8 cellular contexts compared by ENCODE assay signal in the genomic region with DNA sequence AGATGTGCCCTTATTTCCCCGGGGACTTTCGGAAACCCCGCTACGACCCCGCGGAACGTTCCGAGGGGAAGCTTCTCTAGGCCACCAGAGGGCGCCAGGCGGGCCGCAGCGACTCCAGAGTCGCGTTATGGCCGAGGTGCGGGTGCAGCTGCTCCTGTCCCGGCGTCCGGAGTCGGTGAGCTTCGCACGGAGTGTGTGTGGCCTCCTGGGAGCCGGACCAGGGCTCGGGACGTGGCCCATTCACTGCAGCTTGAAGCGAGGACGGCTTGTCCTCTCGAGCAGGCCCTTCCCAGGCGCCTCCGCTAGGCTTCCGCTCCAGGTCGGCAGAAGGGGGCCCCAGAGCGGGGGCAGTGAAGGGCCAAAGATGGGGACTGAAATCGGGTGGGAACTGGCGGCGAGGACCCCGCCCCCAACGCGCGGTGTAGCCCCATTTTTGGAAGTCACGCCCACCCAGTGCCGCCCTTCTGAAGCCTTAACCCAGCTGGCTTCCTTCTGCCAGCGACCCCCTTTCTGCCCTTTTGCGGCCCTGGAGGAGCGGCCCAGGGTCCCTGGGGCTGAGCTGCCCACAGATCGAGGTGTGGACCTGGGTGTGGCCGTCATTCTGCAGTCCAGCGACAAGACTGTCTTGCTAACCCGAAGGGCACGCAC. TPM values are rescaled to one million over a fixed set of nuclear protein-coding genes. Genes with fewer than 3 reads are reported as not detected.
DNase-seq lines count a peak whose midpoint lies in the region; ATAC-seq and TF ChIP-seq lines count a peak whose summit lies in the region.

A gene with protein sequence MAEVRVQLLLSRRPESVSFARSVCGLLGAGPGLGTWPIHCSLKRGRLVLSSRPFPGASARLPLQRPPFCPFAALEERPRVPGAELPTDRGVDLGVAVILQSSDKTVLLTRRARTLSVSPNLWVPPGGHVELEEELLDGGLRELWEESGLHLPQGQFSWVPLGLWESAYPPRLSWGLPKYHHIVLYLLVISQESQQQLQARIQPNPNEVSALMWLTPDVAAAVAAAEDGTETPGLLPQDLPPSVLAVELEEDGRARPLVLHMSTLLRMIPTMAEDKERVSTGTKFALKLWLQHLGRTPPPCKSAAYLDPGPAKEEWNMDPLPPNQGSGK (plus strand): TSS at position 117 of the 648 bp plus-strand sequence. CDS start 11 bp downstream, at position 128.

- H4K20me1 ChIP-seq in SK-N-SH (ENCODE audit: insufficient read depth), result no peaks in the 10 kb centered on the region

- H3K9ac ChIP-seq in SK-N-SH, result peak within 1 kb of the TSS; percentile 73

- WGBS in SK-N-SH (ENCODE audit: low lambda C conversion rate), result 9% methylated on average over 37 of the region's 50 CpGs
- 0 to 1% methylated on average over 18 to 50 of the region's 50 CpGs for WGBS in upper lobe of left lung, 2 donors

- no peak within 1 kb of the TSS for H3K4me3 Mint-ChIP-seq in activated naive CD4-positive, alpha-beta T cell treated with anti-CD3 and anti-CD28 coated beads, Interleukin-2, amount 50 U/mL, for 24 hours

- H2AFZ ChIP-seq in SK-N-SH (ENCODE audit: low read depth), result peak within 1 kb of the TSS; percentile 77

- ATAC-seq in GM21737 (IDR thresholded peaks at IDR 0.05; ENCODE audit: unreplicated experiment), result peak; percentile 59
- ATAC-seq in upper lobe of left lung (ENCODE audit: low FRiP score in 2 of 2), result peak; percentile 90 to 94

- H3K4me1 ChIP-seq in SK-N-SH (ENCODE audit: control insufficient read depth in 1 of 2, insufficient read depth in 2 of 2, low read depth in 1 of 2, low read length in 1 of 2), result peaks cover 3 to 14% of the 10 kb centered on the region in 2 experiments; a peak in 2 of 4 replicates
- peaks cover 3% of the 10 kb centered on the region for H3K4me1 ChIP-seq in cardiac muscle cell (ENCODE audit: low read depth)
- peaks cover 12 to 34% (median 23%) of the 10 kb centered on the region in 4 donors for H3K4me1 ChIP-seq in upper lobe of left lung

- peak; percentile 56 for TF ChIP-seq RAD21 in SK-N-SH (IDR thresholded peaks at IDR 0.05; ENCODE audit: low read length)

- peak within 1 kb of the TSS; percentile 49 to 73; a peak in 3 of 4 replicates for H3K27ac ChIP-seq in SK-N-SH (ENCODE audit: low read depth in 2 of 2, low read length in 1 of 2)
- H3K27ac ChIP-seq in cardiac muscle cell, result peak within 1 kb of the TSS; percentile 47
- peak within 1 kb of the TSS; percentile 70 to 83 (median 74) for H3K27ac ChIP-seq in upper lobe of left lung

- H3K9me2 ChIP-seq in SK-N-SH, result no peaks in the 10 kb centered on the region

- H3K9me3 Mint-ChIP-seq in activated naive CD4-positive, alpha-beta T cell treated with anti-CD3 and anti-CD28 coated beads, Interleukin-2, amount 50 U/mL, for 24 hours, result no peaks in the 10 kb centered on the region

- POLR2A ChIA-PET in SK-N-SH (lab: Yijun Ruan, JAX), result interaction anchor here (0.7 to 5.6 kb wide), 3 partner anchors 13 to 81 kb away, joined by 3 to 66 read pairs (median 4); a partner anchor contains a TSS

- DNase-seq in EH (ENCODE audit: low read depth) (peak; percentile 80), SK-N-SH (peak; percentile 90), cardiac muscle cell (ENCODE audit: low read depth in 1 of 2, low spot score in 1 of 2) (peak; percentile 81 to 92), posterior vena cava (ENCODE audit: low spot score) (peak; percentile 95), upper lobe of left lung (peak; percentile 89 to 94)

- peak within 1 kb of the TSS; percentile 96 for H3K4me2 ChIP-seq in SK-N-SH

- CTCF ChIA-PET in SK-N-SH (lab: Yijun Ruan, JAX), result interaction anchor here (0.6 to 5.7 kb wide), 41 partner anchors 9 to 247 kb away, joined by 3 to 162 read pairs (median 6); a partner anchor contains a TSS

- peaks cover 3% of the 10 kb centered on the region for H3K36me3 Mint-ChIP-seq in activated naive CD4-positive, alpha-beta T cell treated with anti-CD3 and anti-CD28 coated beads, Interleukin-2, amount 50 U/mL, for 24 hours

- H3K4me3 ChIP-seq in SK-N-SH (ENCODE audit: low read depth in 2 of 2, low read length in 1 of 2) (peak within 1 kb of the TSS; percentile 60 to 68), cardiac muscle cell (peak within 1 kb of the TSS; percentile 37), upper lobe of left lung (peak within 1 kb of the TSS; percentile 16 to 71 (median 50))

- TF ChIP-seq CTCF in LNCAP (IDR thresholded peaks at IDR 0.05) (peak; percentile 96), SK-N-SH (IDR thresholded peaks at IDR 0.05) (peak; percentile 97), cardiac muscle cell (IDR thresholded peaks at IDR 0.05; ENCODE audit: low read depth, low read length) (peak; percentile 98), upper lobe of left lung (IDR thresholded peaks at IDR 0.05) (peak; percentile 84 to 91 (median 88))

- no peaks in the 10 kb centered on the region for H3K79me2 ChIP-seq in SK-N-SH (ENCODE audit: insufficient read depth)

- peak in 2 of 4 donors; percentile 24 to 42 for TF ChIP-seq POLR2A in upper lobe of left lung (IDR thresholded peaks at IDR 0.05)

- H3K36me3 ChIP-seq in SK-N-SH (replicated peaks in 1 of 2; ENCODE audit: control insufficient read depth in 1 of 2, insufficient read depth in 2 of 2, low read length in 1 of 2) (peaks cover 33 to 59% of the 10 kb centered on the region in 2 experiments), cardiac muscle cell (peaks cover 31% of the 10 kb centered on the region), upper lobe of left lung (peaks cover 17 to 52% (median 46%) of the 10 kb centered on the region in 4 donors)

- H3K27me3 Mint-ChIP-seq in activated naive CD4-positive, alpha-beta T cell treated with anti-CD3 and anti-CD28 coated beads, Interleukin-2, amount 50 U/mL, for 24 hours, result no peaks in the 10 kb centered on the region

- intact Hi-C loops in posterior vena cava (cut with DNase I), result no loop called here

- peaks cover 50% of the 10 kb centered on the region for H3F3A ChIP-seq in SK-N-SH (replicated peaks; ENCODE audit: insufficient read depth)

- H3K27me3 ChIP-seq in SK-N-SH (ENCODE audit: insufficient read depth), result no peaks in the 10 kb centered on the region
- H3K27me3 ChIP-seq in cardiac muscle cell, result no peaks in the 10 kb centered on the region
- H3K27me3 ChIP-seq in upper lobe of left lung, result no peaks in the 10 kb centered on the region

- H3K4me1 Mint-ChIP-seq in activated naive CD4-positive, alpha-beta T cell treated with anti-CD3 and anti-CD28 coated beads, Interleukin-2, amount 50 U/mL, for 24 hours, result peaks cover 18% of the 10 kb centered on the region

- TF ChIP-seq EP300 in SK-N-SH (IDR thresholded peaks at IDR 0.05; ENCODE audit: borderline replicate concordance in 1 of 2, low read depth in 1 of 2, low read length in 1 of 2), result 0 out of 4 replicates have a peak, but pooled peaks of 1 of the 2 experiments have one; percentile 26
- TF ChIP-seq EP300 in upper lobe of left lung (IDR thresholded peaks at IDR 0.05), result no peak

- H3K9me3 ChIP-seq in SK-N-SH (no peaks in the 10 kb centered on the region), cardiac muscle cell (ENCODE audit: low read depth) (no peaks in the 10 kb centered on the region), upper lobe of left lung (no peaks in the 10 kb centered on the region)

- peak within 1 kb of the TSS; percentile 65 for H3K27ac Mint-ChIP-seq in activated naive CD4-positive, alpha-beta T cell treated with anti-CD3 and anti-CD28 coated beads, Interleukin-2, amount 50 U/mL, for 24 hours

TF ChIP-seq in SK-N-SH, 30 proteins besides CTCF, POLR2A, EP300 and RAD21 (continues in another document):
- TF ChIP-seq MEF2A (IDR thresholded peaks at IDR 0.05; ENCODE audit: borderline replicate concordance, low read depth) (no peak), RFX5 (IDR thresholded peaks at IDR 0.05; ENCODE audit: low read length) (no peak), JUND (IDR thresholded peaks at IDR 0.05) (no peak), TEAD4 (IDR thresholded peaks at IDR 0.05; ENCODE audit: borderline replicate concordance, insufficient read depth) (0 out of 2 replicates have a peak, but pooled peaks have one; percentile 27), ELF1 (IDR thresholded peaks at IDR 0.05) (no peak)
- TF ChIP-seq, protein P1, sequence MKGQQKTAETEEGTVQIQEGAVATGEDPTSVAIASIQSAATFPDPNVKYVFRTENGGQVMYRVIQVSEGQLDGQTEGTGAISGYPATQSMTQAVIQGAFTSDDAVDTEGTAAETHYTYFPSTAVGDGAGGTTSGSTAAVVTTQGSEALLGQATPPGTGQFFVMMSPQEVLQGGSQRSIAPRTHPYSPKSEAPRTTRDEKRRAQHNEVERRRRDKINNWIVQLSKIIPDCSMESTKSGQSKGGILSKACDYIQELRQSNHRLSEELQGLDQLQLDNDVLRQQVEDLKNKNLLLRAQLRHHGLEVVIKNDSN (IDR thresholded peaks at IDR 0.05; ENCODE audit: borderline replicate concordance, low read depth), result no peak
- TF ChIP-seq, protein P2, sequence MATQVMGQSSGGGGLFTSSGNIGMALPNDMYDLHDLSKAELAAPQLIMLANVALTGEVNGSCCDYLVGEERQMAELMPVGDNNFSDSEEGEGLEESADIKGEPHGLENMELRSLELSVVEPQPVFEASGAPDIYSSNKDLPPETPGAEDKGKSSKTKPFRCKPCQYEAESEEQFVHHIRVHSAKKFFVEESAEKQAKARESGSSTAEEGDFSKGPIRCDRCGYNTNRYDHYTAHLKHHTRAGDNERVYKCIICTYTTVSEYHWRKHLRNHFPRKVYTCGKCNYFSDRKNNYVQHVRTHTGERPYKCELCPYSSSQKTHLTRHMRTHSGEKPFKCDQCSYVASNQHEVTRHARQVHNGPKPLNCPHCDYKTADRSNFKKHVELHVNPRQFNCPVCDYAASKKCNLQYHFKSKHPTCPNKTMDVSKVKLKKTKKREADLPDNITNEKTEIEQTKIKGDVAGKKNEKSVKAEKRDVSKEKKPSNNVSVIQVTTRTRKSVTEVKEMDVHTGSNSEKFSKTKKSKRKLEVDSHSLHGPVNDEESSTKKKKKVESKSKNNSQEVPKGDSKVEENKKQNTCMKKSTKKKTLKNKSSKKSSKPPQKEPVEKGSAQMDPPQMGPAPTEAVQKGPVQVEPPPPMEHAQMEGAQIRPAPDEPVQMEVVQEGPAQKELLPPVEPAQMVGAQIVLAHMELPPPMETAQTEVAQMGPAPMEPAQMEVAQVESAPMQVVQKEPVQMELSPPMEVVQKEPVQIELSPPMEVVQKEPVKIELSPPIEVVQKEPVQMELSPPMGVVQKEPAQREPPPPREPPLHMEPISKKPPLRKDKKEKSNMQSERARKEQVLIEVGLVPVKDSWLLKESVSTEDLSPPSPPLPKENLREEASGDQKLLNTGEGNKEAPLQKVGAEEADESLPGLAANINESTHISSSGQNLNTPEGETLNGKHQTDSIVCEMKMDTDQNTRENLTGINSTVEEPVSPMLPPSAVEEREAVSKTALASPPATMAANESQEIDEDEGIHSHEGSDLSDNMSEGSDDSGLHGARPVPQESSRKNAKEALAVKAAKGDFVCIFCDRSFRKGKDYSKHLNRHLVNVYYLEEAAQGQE (IDR thresholded peaks at IDR 0.05; ENCODE audit: low read depth, low read length), result no peak

RNA-seq across cellular contexts. Expression of the gene that starts here (rescaled TPM):
- polyA plus RNA-seq in SK-N-SH (2012; rRNA removed) (7.8 and 8.1 TPM in 2 replicates), cardiac muscle cell (15.7 and 17.0 TPM in 2 replicates)
- polyA plus RNA-seq in SK-N-SH (2012; cell fraction: cytosol; rRNA removed), result 4.3 and 5.9 TPM in 2 replicates
- polyA plus RNA-seq in SK-N-SH (2012; cell fraction: nucleus; rRNA removed), result 20.7 and 25.9 TPM in 2 replicates
- total RNA-seq in cardiac muscle cell (19.7 and 23.1 TPM in 2 replicates), posterior vena cava (1 to 10 TPM; 1.8 to 2.5 TPM), upper lobe of left lung (10 to 100 TPM in 2 of 6 donors, 1 to 10 TPM in 4; 2.1 to 11.0 (median 4.8) TPM)

Comparison
In these comparisons a context has a peak if more than half of its experiments do, and no peak if none do; other contexts are left out.
1. Peak in every context shown above with its lines: DNase-seq, ATAC-seq, H3K4me3 ChIP-seq and H3K27ac ChIP-seq.